ENCODE assay signal across 22 cellular contexts in genomic region chr7:17934612-17935247, GRCh38. TPM values are rescaled to one million over a fixed set of nuclear protein-coding genes. Genes with fewer than 3 reads are reported as not detected.
DNase-seq lines count a peak whose midpoint lies in the region; ATAC-seq and TF ChIP-seq lines count a peak whose summit lies in the region.
"Had no signal": no experiment of that assay in that cellular context is flagged by ENCODE, and none has a peak within 500 bp of the region (broad histone marks: within the 10 kb centered on the region; RNA-seq: fewer than 3 reads in every experiment).

No MANE protein-coding gene starts in this region.

- H3K27ac Mint-ChIP-seq in activated naive CD4-positive, alpha-beta T cell treated with anti-CD3 and anti-CD28 coated beads, Interleukin-2, amount 50 U/mL, for 24 hours: no peak overlapping the region
- H3K27ac Mint-ChIP-seq in activated B cell treated with CpG ODN at 0.5 μM for 24 hours: peak overlapping the region; percentile 59
- H3K27ac Mint-ChIP-seq in stimulated activated memory B cell treated with anti-CD40 and anti-IgM and Interleukin-4, amounts not matched to agents 10 μg/mL and 1 μg/mL and 100 μg/mL, for 72 hours: peak overlapping the region; percentile 81
- no peak overlapping the region for H3K27ac Mint-ChIP-seq in progenitor cell of endocrine pancreas
- H3K27ac Mint-ChIP-seq: CD4-positive, alpha-beta T cell had no signal

- no peaks in the 10 kb centered on the region for H3K27me3 Mint-ChIP-seq in activated naive CD4-positive, alpha-beta T cell treated with anti-CD3 and anti-CD28 coated beads, Interleukin-2, amount 50 U/mL, for 24 hours
- no peaks in the 10 kb centered on the region for H3K27me3 Mint-ChIP-seq in activated B cell treated with CpG ODN at 0.5 μM for 24 hours
- H3K27me3 Mint-ChIP-seq in stimulated activated memory B cell treated with anti-CD40 and anti-IgM and Interleukin-4, amounts not matched to agents 10 μg/mL and 1 μg/mL and 100 μg/mL, for 72 hours: no peaks in the 10 kb centered on the region
- H3K27me3 Mint-ChIP-seq in progenitor cell of endocrine pancreas: no peaks in the 10 kb centered on the region
- H3K27me3 Mint-ChIP-seq: CD4-positive, alpha-beta T cell had no signal

- H3K36me3 Mint-ChIP-seq in activated naive CD4-positive, alpha-beta T cell treated with anti-CD3 and anti-CD28 coated beads, Interleukin-2, amount 50 U/mL, for 24 hours: peaks cover 5% of the 10 kb centered on the region
- peaks cover 8% of the 10 kb centered on the region for H3K36me3 Mint-ChIP-seq in activated B cell treated with CpG ODN at 0.5 μM for 24 hours (ENCODE audit: low read depth)
- H3K36me3 Mint-ChIP-seq in stimulated activated memory B cell treated with anti-CD40 and anti-IgM and Interleukin-4, amounts not matched to agents 10 μg/mL and 1 μg/mL and 100 μg/mL, for 72 hours: peaks cover 11% of the 10 kb centered on the region
- H3K36me3 Mint-ChIP-seq in progenitor cell of endocrine pancreas (ENCODE audit: insufficient read depth): peaks cover 6% of the 10 kb centered on the region

- no peak for TF ChIP-seq CTCF in activated B cell treated with CpG ODN at 0.5 μM for 24 hours (IDR thresholded peaks at IDR 0.05)
- TF ChIP-seq CTCF in progenitor cell of endocrine pancreas (IDR thresholded peaks at IDR 0.05; ENCODE audit: unreplicated experiment): no peak

- no peak for DNase-seq in activated naive CD4-positive, alpha-beta T cell treated with Interleukin-2 at 50 U/mL for 16 hours
- DNase-seq in MV-4-11 (lab: John Stamatoyannopoulos, UW) (peak; percentile 69), activated B cell treated with CpG ODN at 0.5 μM for 24 hours (no peak), progenitor cell of endocrine pancreas (ENCODE audit: low spot score, unreplicated experiment) (no peak)
- DNase-seq: activated gamma-delta T cell; CD4-positive, alpha-beta T cell; DMS153; foreskin fibroblast; GF-D8; H7; hippocampal formation; islet precursor cell; NCI-H2107; NCI-H510A; nucleus accumbens; right cardiac atrium; testis had no signal

- POLR2A ChIA-PET in activated B cell treated with CpG ODN at 0.5 μM for 24 hours (lab: Charles Lee): interaction anchor here (0.6 kb wide), 1 partner anchor 46 kb away, joined by 3 read pairs; no protein-coding TSS in a partner anchor

- CTCF ChIA-PET in activated B cell treated with CpG ODN at 0.5 μM for 24 hours (lab: Charles Lee): no interaction called here

- H3K4me3 Mint-ChIP-seq in activated naive CD4-positive, alpha-beta T cell treated with anti-CD3 and anti-CD28 coated beads, Interleukin-2, amount 50 U/mL, for 24 hours: peak overlapping the region; percentile 2
- H3K4me3 Mint-ChIP-seq in activated B cell treated with CpG ODN at 0.5 μM for 24 hours (peak overlapping the region; percentile 24), progenitor cell of endocrine pancreas (ENCODE audit: low read depth) (no peak overlapping the region)
- H3K4me3 Mint-ChIP-seq in stimulated activated memory B cell treated with anti-CD40 and anti-IgM and Interleukin-4, amounts not matched to agents 10 μg/mL and 1 μg/mL and 100 μg/mL, for 72 hours: no peak overlapping the region

- ATAC-seq in activated B cell treated with CpG ODN at 0.5 μM for 24 hours (ENCODE audit: low read depth) (no peak), GM21381 (IDR thresholded peaks at IDR 0.05; ENCODE audit: unreplicated experiment) (no peak), GM21423 (IDR thresholded peaks at IDR 0.05; ENCODE audit: unreplicated experiment) (no peak)
- no peak for ATAC-seq in stimulated activated memory B cell treated with anti-CD40 and anti-IgM and Interleukin-4, amounts not matched to agents 10 μg/mL and 1 μg/mL and 100 μg/mL, for 72 hours
- ATAC-seq: right cardiac atrium, Right ventricle myocardium inferior had no signal

- no peaks in the 10 kb centered on the region for H3K9me3 Mint-ChIP-seq in activated naive CD4-positive, alpha-beta T cell treated with anti-CD3 and anti-CD28 coated beads, Interleukin-2, amount 50 U/mL, for 24 hours
- H3K9me3 Mint-ChIP-seq in activated B cell treated with CpG ODN at 0.5 μM for 24 hours (no peaks in the 10 kb centered on the region), progenitor cell of endocrine pancreas (ENCODE audit: low read depth) (no peaks in the 10 kb centered on the region)
- no peaks in the 10 kb centered on the region for H3K9me3 Mint-ChIP-seq in stimulated activated memory B cell treated with anti-CD40 and anti-IgM and Interleukin-4, amounts not matched to agents 10 μg/mL and 1 μg/mL and 100 μg/mL, for 72 hours
- H3K9me3 Mint-ChIP-seq: CD4-positive, alpha-beta T cell had no signal

- H3K4me1 Mint-ChIP-seq in activated naive CD4-positive, alpha-beta T cell treated with anti-CD3 and anti-CD28 coated beads, Interleukin-2, amount 50 U/mL, for 24 hours: peaks cover 89% of the 10 kb centered on the region
- H3K4me1 Mint-ChIP-seq in activated B cell treated with CpG ODN at 0.5 μM for 24 hours (peaks cover 77% of the 10 kb centered on the region), progenitor cell of endocrine pancreas (ENCODE audit: low read depth) (peaks cover 25% of the 10 kb centered on the region)
- peaks cover 75% of the 10 kb centered on the region for H3K4me1 Mint-ChIP-seq in stimulated activated memory B cell treated with anti-CD40 and anti-IgM and Interleukin-4, amounts not matched to agents 10 μg/mL and 1 μg/mL and 100 μg/mL, for 72 hours

- intact Hi-C loops in activated B cell treated with CpG ODN at 0.5 μM for 24 hours (cut with micrococcal nuclease): loop anchor here (2.0 to 5.0 kb wide), 3 partner anchors 14 to 1773 kb away; partner anchors contain the start of gene POLR1F

RNA-seq across cellular contexts. Expression of gene SNX13, which starts 5.6 kb away (rescaled TPM):
- total RNA-seq in activated B cell treated with CpG ODN at 0.5 μM for 24 hours: 40.0 and 46.5 TPM in 2 replicates
- total RNA-seq in progenitor cell of endocrine pancreas: 44.4 and 48.5 TPM in 2 replicates

Comparison
In these comparisons a context has a peak if more than half of its experiments do, and no peak if none do; other contexts are left out.
1. H3K27ac Mint-ChIP-seq: peak in activated B cell treated with CpG ODN at 0.5 μM for 24 hours (single experiment) and stimulated activated memory B cell treated with anti-CD40 and anti-IgM and Interleukin-4, amounts not matched to agents 10 μg/mL and 1 μg/mL and 100 μg/mL, for 72 hours (single experiment); none in activated naive CD4-positive, alpha-beta T cell treated with anti-CD3 and anti-CD28 coated beads, Interleukin-2, amount 50 U/mL, for 24 hours (single experiment) and progenitor cell of endocrine pancreas (single experiment).
2. H3K4me3 Mint-ChIP-seq: peak in activated naive CD4-positive, alpha-beta T cell treated with anti-CD3 and anti-CD28 coated beads, Interleukin-2, amount 50 U/mL, for 24 hours (single experiment) and activated B cell treated with CpG ODN at 0.5 μM for 24 hours (single experiment); none in stimulated activated memory B cell treated with anti-CD40 and anti-IgM and Interleukin-4, amounts not matched to agents 10 μg/mL and 1 μg/mL and 100 μg/mL, for 72 hours (single experiment) and progenitor cell of endocrine pancreas (single experiment).